Comparison of ENCODE assay signal across 8 cellular contexts in genomic region chr14:65462411-65462810, GRCh38. TPM values are rescaled to one million over a fixed set of nuclear protein-coding genes. Genes with fewer than 3 reads are reported as not detected.
A peak's percentile ranks its signal among the peaks of the same experiment; 100 is the strongest.
DNase-seq lines count a peak whose midpoint lies in the region; ATAC-seq and TF ChIP-seq lines count a peak whose summit lies in the region.

No MANE protein-coding gene starts in this region.

- no peaks in the 10 kb centered on the region for H3K4me1 ChIP-seq in testis
- H3K4me1 ChIP-seq in lower lobe of right lung, result no peaks in the 10 kb centered on the region

- intact Hi-C loops in testis (cut with DNase I; ENCODE audit: low total_unique reads) (no loop called here), lower lobe of right lung (cut with DNase I) (no loop called here)

- H3K4me3 ChIP-seq in cardiac fibroblast (replicated peaks in 1 of 2; ENCODE audit: low read depth in 2 of 2, low read length in 2 of 2), result no peak overlapping the region
- no peak overlapping the region for H3K4me3 ChIP-seq in testis
- H3K4me3 ChIP-seq in lower lobe of right lung, result no peak overlapping the region

- 83 to 89% methylated on average over 3 of the region's 3 CpGs for WGBS in testis, 2 donors

- TF ChIP-seq CTCF in cardiac fibroblast (IDR thresholded peaks at IDR 0.05; ENCODE audit: low read depth, low read length) (no peak), testis (IDR thresholded peaks at IDR 0.05) (no peak), lower lobe of right lung (IDR thresholded peaks at IDR 0.05) (no peak)

- H3K9me3 ChIP-seq in testis (no peaks in the 10 kb centered on the region), lower lobe of right lung (no peaks in the 10 kb centered on the region)

- TF ChIP-seq POLR2A in testis (IDR thresholded peaks at IDR 0.05), result no peak

- ATAC-seq in GM21360 (IDR thresholded peaks at IDR 0.05; ENCODE audit: unreplicated experiment), result peak; percentile 65
- ATAC-seq in HG03521 (IDR thresholded peaks at IDR 0.05; ENCODE audit: unreplicated experiment), result peak; percentile 58
- ATAC-seq in lower lobe of right lung, result no peak

- DNase-seq in EL (peak; percentile 81), cardiac fibroblast (ENCODE audit: low read depth in 2 of 2) (peak; percentile 11 to 56), CD1c-positive myeloid dendritic cell (ENCODE audit: extremely low spot score) (no peak), testis (no peak), lower lobe of right lung (no peak), NCI-H2227 treated with DMSO at 0.1 percent for 48 hours (lab: John Stamatoyannopoulos, UW) (no peak)

- H3K27ac ChIP-seq in testis (no peak overlapping the region), lower lobe of right lung (no peak overlapping the region)

- no peaks in the 10 kb centered on the region for H3K27me3 ChIP-seq in testis
- no peaks in the 10 kb centered on the region for H3K27me3 ChIP-seq in lower lobe of right lung (ENCODE audit: low read depth)

- H3K36me3 ChIP-seq in testis (ENCODE audit: low read depth, missing control alignments) (no peaks in the 10 kb centered on the region), lower lobe of right lung (no peaks in the 10 kb centered on the region)

RNA-seq across cellular contexts. Expression of gene FUT8, which starts 49.9 kb away (rescaled TPM):
- total RNA-seq in testis (10 to 100 TPM; 58.7 to 68.3 TPM), lower lobe of right lung (46.1 TPM)
- 47.1 TPM for polyA plus RNA-seq in testis (ENCODE audit: insufficient read depth, low read depth, low replicate concordance)

Comparison
In these comparisons a context has a peak if more than half of its experiments do, and no peak if none do; other contexts are left out.
1. DNase-seq: peak in EL (single experiment) and cardiac fibroblast (2 of 2); none in CD1c-positive myeloid dendritic cell (single experiment), testis (single experiment), lower lobe of right lung (single experiment) and NCI-H2227 treated with DMSO at 0.1 percent for 48 hours (single experiment).
2. ATAC-seq: peak in GM21360 (single experiment) and HG03521 (single experiment); none in lower lobe of right lung (0 of 2).